1 cellular context compared by ENCODE assay signal in genomic region chr3:44074181-44074580, GRCh38.
TF ChIP-seq lines count a peak whose summit lies in the region.

No MANE protein-coding gene starts in this region.

TF ChIP-seq in Ishikawa, 13 proteins besides CTCF, POLR2A, EP300 and RAD21 (continued from another document):
- TF ChIP-seq YY1 (IDR thresholded peaks at IDR 0.05; ENCODE audit: low read depth) (no peak), EGR1 (IDR thresholded peaks at IDR 0.05) (no peak), FOXM1 (IDR thresholded peaks at IDR 0.05; ENCODE audit: borderline replicate concordance, low read depth) (no peak)
